In the genomic region with DNA sequence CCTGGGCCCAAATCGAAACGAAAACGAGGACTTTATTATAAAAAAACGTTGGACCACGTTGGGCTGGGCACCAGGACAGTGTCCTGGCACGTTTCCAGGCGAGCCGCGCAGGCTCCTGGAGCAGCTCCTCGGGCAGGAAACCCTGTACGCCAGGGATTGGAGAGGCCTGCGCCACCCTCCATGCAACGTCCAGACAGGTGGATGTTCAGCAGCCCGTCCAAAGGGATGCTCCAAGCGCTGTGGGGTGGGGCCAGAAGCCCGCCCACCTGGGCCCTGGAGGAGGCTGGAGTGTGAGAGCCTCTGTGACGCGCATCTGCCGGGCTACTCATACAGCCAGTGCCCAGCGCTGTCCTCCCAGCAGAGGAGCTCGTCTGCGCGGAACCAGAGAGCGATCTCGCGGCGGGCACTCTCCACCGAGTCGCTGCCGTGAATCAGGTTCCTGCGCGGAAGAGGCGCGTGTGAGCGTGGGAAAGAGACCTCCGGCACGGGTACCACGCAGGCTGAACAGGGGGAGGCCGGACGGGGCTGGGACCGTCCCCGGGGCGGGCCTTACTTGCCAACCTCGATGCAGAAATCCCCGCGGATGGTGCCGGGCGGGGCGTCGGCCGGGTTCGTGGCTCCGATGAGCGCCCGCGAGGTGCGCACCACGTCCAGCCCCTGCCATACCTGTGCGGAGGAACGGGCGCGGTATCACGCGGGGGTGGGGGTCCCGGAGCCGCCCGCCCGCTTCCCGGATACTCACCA, we compare ENCODE assay signal across 8 cellular contexts. TPM values are rescaled to one million over a fixed set of nuclear protein-coding genes. Genes with fewer than 3 reads are reported as not detected.
DNase-seq lines count a peak whose midpoint lies in the region; ATAC-seq and TF ChIP-seq lines count a peak whose summit lies in the region.

No MANE protein-coding gene starts in this region.

- H3K27ac Mint-ChIP-seq in activated B cell treated with CpG ODN at 0.5 μM for 24 hours, result peak overlapping the region; percentile 69

- peaks cover 29% of the 10 kb centered on the region for H3K4me1 ChIP-seq in Karpas-422 (ENCODE audit: low read length)
- H3K4me1 ChIP-seq in liver (ENCODE audit: control insufficient read depth in 4 of 4, insufficient read depth in 4 of 4, low read length in 3 of 4), result peaks cover 10 to 45% (median 29%) of the 10 kb centered on the region in 4 donors

- H3K36me3 ChIP-seq in Karpas-422 (ENCODE audit: insufficient read depth, low read length) (peaks cover under 1% of the 10 kb centered on the region), liver (ENCODE audit: control insufficient read depth in 4 of 4, insufficient read depth in 3 of 4, low read depth in 1 of 4, low read length in 3 of 4) (peaks cover 3 to 26% (median 6%) of the 10 kb centered on the region in 4 donors)

- no peaks in the 10 kb centered on the region for H3K9me2 ChIP-seq in Karpas-422 (replicated peaks; ENCODE audit: insufficient read depth, low read length)

- peak; percentile 12 for DNase-seq in CD1c-positive myeloid dendritic cell (ENCODE audit: extremely low spot score)
- peak; percentile 77 for DNase-seq in Karpas-422
- peak; percentile 60 for DNase-seq in activated B cell treated with CpG ODN at 0.5 μM for 24 hours
- no peak for DNase-seq in coronary artery (ENCODE audit: low spot score)
- DNase-seq in stimulated activated CD4-positive, alpha-beta T cell treated with anti-CD3 and anti-CD28 coated beads, TNF-alpha, amount 100 ng/mL, for 48 hours (ENCODE audit: low read depth in 3 of 3), result peak in 2 of 3 donors; percentile 26 to 44
- no peak for DNase-seq in epidermal melanocyte (ENCODE audit: insufficient read length, low spot score)
- DNase-seq in NCI-H1694 treated with DMSO at 0.1 percent for 48 hours (lab: John Stamatoyannopoulos, UW), result no peak

- H3K4me3 Mint-ChIP-seq in activated B cell treated with CpG ODN at 0.5 μM for 24 hours, result peak overlapping the region; percentile 80

- no peak overlapping the region for H2AFZ ChIP-seq in Karpas-422 (ENCODE audit: low read length)

- H3K9ac ChIP-seq in Karpas-422 (ENCODE audit: low read length) (peak overlapping the region; percentile 93), liver (ENCODE audit: low read depth in 1 of 2, low read length in 2 of 2) (peak overlapping the region in 1 of 2 donors; percentile 36)

- no peaks in the 10 kb centered on the region for H3K9me3 Mint-ChIP-seq in activated B cell treated with CpG ODN at 0.5 μM for 24 hours

- POLR2A ChIA-PET in activated B cell treated with CpG ODN at 0.5 μM for 24 hours (lab: Charles Lee), result interaction anchor here (0.5 to 5.6 kb wide), 19 partner anchors 8 to 694 kb away, joined by 3 to 88 read pairs (median 4); a partner anchor contains a TSS

- H3K27me3 ChIP-seq in Karpas-422 (ENCODE audit: low read length) (no peaks in the 10 kb centered on the region), liver (ENCODE audit: control insufficient read depth in 4 of 4, insufficient read depth in 4 of 4, low read length in 3 of 4) (no peaks in the 10 kb centered on the region)

- H3K4me1 Mint-ChIP-seq in activated B cell treated with CpG ODN at 0.5 μM for 24 hours, result peaks cover 24% of the 10 kb centered on the region

- intact Hi-C loops in activated B cell treated with CpG ODN at 0.5 μM for 24 hours (cut with micrococcal nuclease), result loop anchor here (2.0 to 5.0 kb wide), 2 partner anchors 158 to 428 kb away; a partner anchor contains a TSS

- H3K4me3 ChIP-seq in Karpas-422 (ENCODE audit: low read length), result peak overlapping the region; percentile 86
- H3K4me3 ChIP-seq in coronary artery, result peak overlapping the region; percentile 98
- peak overlapping the region; percentile 38 to 93 (median 50) for H3K4me3 ChIP-seq in liver (ENCODE audit: low read depth in 1 of 3, low read length in 3 of 3)

- H4K20me1 ChIP-seq in Karpas-422 (ENCODE audit: insufficient read depth, low read depth, low read length), result peaks cover 17% of the 10 kb centered on the region

- peak; percentile 48 for ATAC-seq in activated B cell treated with CpG ODN at 0.5 μM for 24 hours (ENCODE audit: low read depth)

- H3K27ac ChIP-seq in Karpas-422 (ENCODE audit: low read length) (peak overlapping the region; percentile 68), coronary artery (peak overlapping the region; percentile 82 to 91), liver (ENCODE audit: low read depth in 1 of 2, low read length in 2 of 2) (peak overlapping the region; percentile 48 to 64)

- CTCF ChIA-PET in activated B cell treated with CpG ODN at 0.5 μM for 24 hours (lab: Charles Lee), result interaction anchor here (1.2 to 2.1 kb wide), 2 partner anchors 12 to 64 kb away, joined by 6 to 8 read pairs; a partner anchor contains a TSS

- TF ChIP-seq CTCF in activated B cell treated with CpG ODN at 0.5 μM for 24 hours (IDR thresholded peaks at IDR 0.05), result no peak
- no peak for TF ChIP-seq CTCF in coronary artery (IDR thresholded peaks at IDR 0.05)
- TF ChIP-seq CTCF in liver (IDR thresholded peaks at IDR 0.05; ENCODE audit: low read depth, low read length, missing input control), result no peak

- peaks cover 49% of the 10 kb centered on the region for H3K79me2 ChIP-seq in Karpas-422 (ENCODE audit: low read length)

- H3K36me3 Mint-ChIP-seq in activated B cell treated with CpG ODN at 0.5 μM for 24 hours (ENCODE audit: low read depth), result peaks cover 45% of the 10 kb centered on the region

- no peaks in the 10 kb centered on the region for H3K9me3 ChIP-seq in Karpas-422 (ENCODE audit: low read length)
- H3K9me3 ChIP-seq in liver (ENCODE audit: control insufficient read depth in 4 of 4, low read length in 3 of 4), result no peaks in the 10 kb centered on the region

- peak overlapping the region; percentile 97 for H3K4me2 ChIP-seq in Karpas-422 (ENCODE audit: low read depth, low read length, poor library complexity, severe bottlenecking)

- WGBS in liver, result 11% methylated on average over 69 of the region's 69 CpGs

- no peaks in the 10 kb centered on the region for H3K27me3 Mint-ChIP-seq in activated B cell treated with CpG ODN at 0.5 μM for 24 hours

- no peak for TF ChIP-seq RAD21 in liver (IDR thresholded peaks at IDR 0.05)

TF ChIP-seq in liver, 16 proteins besides CTCF, POLR2A, EP300 and RAD21 (continues in another document):
- TF ChIP-seq HNF4G (IDR thresholded peaks at IDR 0.05), result no peak
- no peak for TF ChIP-seq RXRA (IDR thresholded peaks at IDR 0.05)
- TF ChIP-seq SP1 (IDR thresholded peaks at IDR 0.05), result no peak
- no peak for TF ChIP-seq GABPA (IDR thresholded peaks at IDR 0.05 in 1 of 2, conservative IDR thresholded peaks at IDR 0.05 in 1 of 2)
- TF ChIP-seq YY1 (IDR thresholded peaks at IDR 0.05), result no peak
- TF ChIP-seq, protein P1, sequence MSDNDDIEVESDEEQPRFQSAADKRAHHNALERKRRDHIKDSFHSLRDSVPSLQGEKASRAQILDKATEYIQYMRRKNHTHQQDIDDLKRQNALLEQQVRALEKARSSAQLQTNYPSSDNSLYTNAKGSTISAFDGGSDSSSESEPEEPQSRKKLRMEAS (IDR thresholded peaks at IDR 0.05), result no peak
- TF ChIP-seq HNF4A (conservative IDR thresholded peaks at IDR 0.05), result no peak
- no peak for TF ChIP-seq NR2F2 (IDR thresholded peaks at IDR 0.05)
- TF ChIP-seq, protein P2, sequence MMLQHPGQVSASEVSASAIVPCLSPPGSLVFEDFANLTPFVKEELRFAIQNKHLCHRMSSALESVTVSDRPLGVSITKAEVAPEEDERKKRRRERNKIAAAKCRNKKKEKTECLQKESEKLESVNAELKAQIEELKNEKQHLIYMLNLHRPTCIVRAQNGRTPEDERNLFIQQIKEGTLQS (IDR thresholded peaks at IDR 0.05), result no peak
- TF ChIP-seq FOXA1 (IDR thresholded peaks at IDR 0.05), result no peak
- TF ChIP-seq FOXA2 (IDR thresholded peaks at IDR 0.05), result no peak
- TF ChIP-seq EGR1 (IDR thresholded peaks at IDR 0.05; ENCODE audit: low read depth in 2 of 2), result no peak
- no peak for TF ChIP-seq TAF1 (conservative IDR thresholded peaks at IDR 0.05)

RNA-seq across cellular contexts. Expression of a gene that starts 0.8 kb away (rescaled TPM):
- 35.9 and 83.0 TPM in 2 replicates for total RNA-seq in Karpas-422 (2014; rRNA removed; shearing (Covaris generic); ENCODE audit: low replicate concordance)
- total RNA-seq in activated B cell treated with CpG ODN at 0.5 μM for 24 hours, result 54.1 and 57.8 TPM in 2 replicates
- total RNA-seq in liver, result 10 to 100 TPM; 10.4 to 12.8 TPM
- 10 to 100 TPM; 26.0 to 38.0 TPM for polyA plus RNA-seq in liver

RNA-seq across cellular contexts. Expression of a gene that starts 2.1 kb away (rescaled TPM):
- 7.7 and 27.2 TPM in 2 replicates for total RNA-seq in Karpas-422 (2014; rRNA removed; shearing (Covaris generic); ENCODE audit: low replicate concordance)
- total RNA-seq in activated B cell treated with CpG ODN at 0.5 μM for 24 hours (37.1 and 49.9 TPM in 2 replicates), liver (1 to 10 TPM; 4.2 to 9.0 TPM)
- polyA plus RNA-seq in liver, result 1 to 10 TPM; 1.4 to 1.8 TPM

RNA-seq across cellular contexts. Expression of a gene that starts 2.4 kb away (rescaled TPM):
- 101 and 177 TPM in 2 replicates for total RNA-seq in Karpas-422 (2014; rRNA removed; shearing (Covaris generic); ENCODE audit: low replicate concordance)
- total RNA-seq in activated B cell treated with CpG ODN at 0.5 μM for 24 hours (60.9 and 65.1 TPM in 2 replicates), liver (10 to 100 TPM; 42.4 to 46.7 TPM)
- polyA plus RNA-seq in liver, result 100 to 1,000 TPM in 1 of 2 donors, 10 to 100 TPM in 1; 70.7 to 100 TPM

RNA-seq across cellular contexts. Expression of a gene that starts 11.9 kb away (rescaled TPM):
- total RNA-seq in Karpas-422 (2014; rRNA removed; shearing (Covaris generic); ENCODE audit: low replicate concordance), result 38.5 and 73.9 TPM in 2 replicates
- total RNA-seq in activated B cell treated with CpG ODN at 0.5 μM for 24 hours, result 36.4 and 40.3 TPM in 2 replicates
- 10 to 100 TPM; 27.7 to 44.5 TPM for total RNA-seq in liver
- 10 to 100 TPM; 31.1 to 60.5 TPM for polyA plus RNA-seq in liver

RNA-seq across cellular contexts. Expression of a gene that starts 12.3 kb away (rescaled TPM):
- total RNA-seq in Karpas-422 (2014; rRNA removed; shearing (Covaris generic); ENCODE audit: low replicate concordance), result 35.9 and 66.3 TPM in 2 replicates
- total RNA-seq in activated B cell treated with CpG ODN at 0.5 μM for 24 hours (53.7 and 54.2 TPM in 2 replicates), liver (10 to 100 TPM; 28.9 to 80.9 TPM)
- polyA plus RNA-seq in liver, result 10 to 100 TPM; 51.8 to 56.3 TPM

Comparison
In these comparisons a context has a peak if more than half of its experiments do, and no peak if none do; other contexts are left out.
1. DNase-seq: peak in CD1c-positive myeloid dendritic cell (single experiment), Karpas-422 (single experiment), activated B cell treated with CpG ODN at 0.5 μM for 24 hours (single experiment) and stimulated activated CD4-positive, alpha-beta T cell treated with anti-CD3 and anti-CD28 coated beads, TNF-alpha, amount 100 ng/mL, for 48 hours (2 of 3); none in coronary artery (single experiment), epidermal melanocyte (single experiment) and NCI-H1694 treated with DMSO at 0.1 percent for 48 hours (single experiment).
2. Peak in every context shown above with its lines, with median percentiles within 50 percentile points of each other: H3K27ac ChIP-seq and H3K4me3 ChIP-seq.